In genomic region chr2:132811148-132811915, GRCh38 we compare ENCODE assay signal across 15 cellular contexts.
DNase-seq lines count a peak whose midpoint lies in the region; ATAC-seq and TF ChIP-seq lines count a peak whose summit lies in the region.
"Had no signal": no experiment of that assay in that cellular context is flagged by ENCODE, and none has a peak within 500 bp of the region (broad histone marks: within the 10 kb centered on the region; RNA-seq: fewer than 3 reads in every experiment).

No MANE protein-coding gene starts in this region.

- peaks cover 45% of the 10 kb centered on the region for H3K36me3 Mint-ChIP-seq in WTC11
- peaks cover 4% of the 10 kb centered on the region for H3K36me3 Mint-ChIP-seq in natural killer cell treated with Interleukin-12 subunit alpha and Interleukin-12 subunit beta and Interleukin-15 and Interleukin-18, amount 100 ng/mL, for 72 hours
- H3K36me3 Mint-ChIP-seq: CD8-positive, alpha-beta T cell had no signal

- CTCF ChIA-PET in WTC11 (lab: Charles Lee), result no interaction called here

- no peak overlapping the region for H2BK15ac ChIP-seq in mesenchymal stem cell (ENCODE audit: low read depth, poor library complexity, severe bottlenecking)

- TF ChIP-seq CTCF in WTC11 (IDR thresholded peaks at IDR 0.05), result no peak

- H4K91ac ChIP-seq in mesenchymal stem cell (ENCODE audit: low read length), result no peak overlapping the region

- no peak overlapping the region for H3K27ac Mint-ChIP-seq in WTC11
- no peak overlapping the region for H3K27ac Mint-ChIP-seq in natural killer cell treated with Interleukin-12 subunit alpha and Interleukin-12 subunit beta and Interleukin-15 and Interleukin-18, amount 100 ng/mL, for 72 hours
- H3K27ac Mint-ChIP-seq: B cell; CD8-positive, alpha-beta T cell had no signal

- H3K79me1 ChIP-seq in mesenchymal stem cell (replicated peaks; ENCODE audit: low read length, poor library complexity, severe bottlenecking), result peaks cover 2% of the 10 kb centered on the region

- no peak overlapping the region for H3K9ac ChIP-seq in mesenchymal stem cell (ENCODE audit: low read length)
- H3K9ac ChIP-seq: BLaER1 treated with 17β-estradiol and CSF1 and Interleukin-3, amounts not matched to agents 10 nM and 100 nM; GM23248 had no signal

- peaks cover 8% of the 10 kb centered on the region for H3K9me3 ChIP-seq in mesenchymal stem cell (ENCODE audit: control insufficient read depth, low read length)
- H3K9me3 ChIP-seq: HAP-1 had no signal

- H3K18ac ChIP-seq in mesenchymal stem cell (ENCODE audit: low read depth in 1 of 2, low read length in 2 of 2), result no peak overlapping the region

- no peak overlapping the region for H3K4me3 Mint-ChIP-seq in WTC11
- H3K4me3 Mint-ChIP-seq in natural killer cell treated with Interleukin-12 subunit alpha and Interleukin-12 subunit beta and Interleukin-15 and Interleukin-18, amount 100 ng/mL, for 72 hours, result no peak overlapping the region
- H3K4me3 Mint-ChIP-seq: B cell; CD8-positive, alpha-beta T cell had no signal

- no peak overlapping the region for H2BK12ac ChIP-seq in mesenchymal stem cell (ENCODE audit: low read length in 2 of 2)

- peaks cover 4% of the 10 kb centered on the region; the same call in 1 of the 2 replicates for H3K27me3 Mint-ChIP-seq in WTC11 (ENCODE audit: low read depth)
- H3K27me3 Mint-ChIP-seq in natural killer cell treated with Interleukin-12 subunit alpha and Interleukin-12 subunit beta and Interleukin-15 and Interleukin-18, amount 100 ng/mL, for 72 hours, result no peaks in the 10 kb centered on the region
- H3K27me3 Mint-ChIP-seq: B cell had no signal

- ATAC-seq in WTC11 (peak; percentile 87), HG02571 (IDR thresholded peaks at IDR 0.05; ENCODE audit: unreplicated experiment) (no peak)
- ATAC-seq in natural killer cell treated with Interleukin-12 subunit alpha and Interleukin-12 subunit beta and Interleukin-15 and Interleukin-18, amount 100 ng/mL, for 72 hours, result no peak
- ATAC-seq: CD8-positive, alpha-beta T cell had no signal

- H2BK5ac ChIP-seq in mesenchymal stem cell (ENCODE audit: low read depth, low read length, poor library complexity, severe bottlenecking), result no peak overlapping the region

- no peak overlapping the region for H4K8ac ChIP-seq in mesenchymal stem cell (ENCODE audit: low read length)

- H3K4ac ChIP-seq in mesenchymal stem cell (ENCODE audit: low read depth in 1 of 2, low read length in 2 of 2), result no peak overlapping the region

- 69% methylated on average over 9 of the region's 9 CpGs for WGBS in mesenchymal stem cell

- H3K14ac ChIP-seq in mesenchymal stem cell (ENCODE audit: low read length in 2 of 2), result no peak overlapping the region

- peaks cover 56% of the 10 kb centered on the region for H3K9me3 Mint-ChIP-seq in WTC11
- peaks cover 24% of the 10 kb centered on the region for H3K9me3 Mint-ChIP-seq in natural killer cell treated with Interleukin-12 subunit alpha and Interleukin-12 subunit beta and Interleukin-15 and Interleukin-18, amount 100 ng/mL, for 72 hours

- no peaks in the 10 kb centered on the region for H3K36me3 ChIP-seq in mesenchymal stem cell (ENCODE audit: control insufficient read depth in 1 of 2, insufficient read depth in 2 of 2, low read depth in 1 of 2, low read length in 2 of 2)
- H3K36me3 ChIP-seq: BLaER1 treated with 17β-estradiol and CSF1 and Interleukin-3, amounts not matched to agents 10 nM and 100 nM; HAP-1 had no signal

- H2AFZ ChIP-seq in mesenchymal stem cell (ENCODE audit: low read depth, low read length), result no peak overlapping the region
- H2AFZ ChIP-seq: GM23248 had no signal

- H3K4me1 Mint-ChIP-seq in WTC11, result peaks cover 20% of the 10 kb centered on the region
- no peaks in the 10 kb centered on the region for H3K4me1 Mint-ChIP-seq in natural killer cell treated with Interleukin-12 subunit alpha and Interleukin-12 subunit beta and Interleukin-15 and Interleukin-18, amount 100 ng/mL, for 72 hours (ENCODE audit: low read depth in 2 of 2)
- H3K4me1 Mint-ChIP-seq: B cell had no signal

- no peak overlapping the region for H3K4me2 ChIP-seq in mesenchymal stem cell (ENCODE audit: low read length, poor library complexity, severe bottlenecking)
- H3K4me2 ChIP-seq: BLaER1 treated with 17β-estradiol and CSF1 and Interleukin-3, amounts not matched to agents 10 nM and 100 nM had no signal

- DNase-seq in ELF-1 (ENCODE audit: low read depth, low spot score), result peak; percentile 72
- DNase-seq in WTC11 (ENCODE audit: low spot score), result no peak
- DNase-seq in mesenchymal stem cell, result no peak
- no peak for DNase-seq in natural killer cell treated with Interleukin-12 subunit alpha and Interleukin-12 subunit beta and Interleukin-15 and Interleukin-18, amount 100 ng/mL, for 72 hours (ENCODE audit: low spot score)
- no peak for DNase-seq in NCI-H1694 treated with DMSO at 0.1 percent for 48 hours (lab: John Stamatoyannopoulos, UW)
- no peak for DNase-seq in caudate nucleus (lab: John Stamatoyannopoulos, UW)
- DNase-seq: 8988T; Calu3; CD8-positive, alpha-beta T cell; GDM1; GM23248 had no signal

- H3K27me3 ChIP-seq in mesenchymal stem cell (ENCODE audit: control insufficient read depth in 1 of 2, insufficient read depth in 1 of 2, low read length in 2 of 2), result no peaks in the 10 kb centered on the region
- H3K27me3 ChIP-seq: BLaER1 treated with 17β-estradiol and CSF1 and Interleukin-3, amounts not matched to agents 10 nM and 100 nM had no signal

- no peak overlapping the region for H3K23ac ChIP-seq in mesenchymal stem cell (ENCODE audit: low read length in 2 of 2)

- H3K4me1 ChIP-seq in mesenchymal stem cell (ENCODE audit: control insufficient read depth, insufficient read depth, low read depth, low read length), result peaks cover 4% of the 10 kb centered on the region
- H3K4me1 ChIP-seq: BLaER1 treated with 17β-estradiol and CSF1 and Interleukin-3, amounts not matched to agents 10 nM and 100 nM; HAP-1 had no signal

- no peak overlapping the region for H2AK5ac ChIP-seq in mesenchymal stem cell (ENCODE audit: low read length, severe bottlenecking)

- no peak overlapping the region for H3K27ac ChIP-seq in mesenchymal stem cell (ENCODE audit: low read length, poor library complexity, severe bottlenecking)
- H3K27ac ChIP-seq in caudate nucleus (ENCODE audit: low read depth, low read length), result no peak overlapping the region
- H3K27ac ChIP-seq: BLaER1 treated with 17β-estradiol and CSF1 and Interleukin-3, amounts not matched to agents 10 nM and 100 nM; GM23248 had no signal

- H3K4me3 ChIP-seq in mesenchymal stem cell (ENCODE audit: insufficient read depth in 1 of 2, low read depth in 1 of 2, low read length in 2 of 2), result no peak overlapping the region
- H3K4me3 ChIP-seq: BLaER1 treated with 17β-estradiol and CSF1 and Interleukin-3, amounts not matched to agents 10 nM and 100 nM; GM23248; HAP-1 had no signal

- POLR2A ChIA-PET in WTC11 (lab: Charles Lee), result no interaction called here

- peak overlapping the region; percentile 34 for H2BK120ac ChIP-seq in mesenchymal stem cell (ENCODE audit: low read depth, low read length)

TF ChIP-seq in WTC11, 78 proteins besides CTCF, POLR2A, EP300 and RAD21:
- TF ChIP-seq ATF2 (CRISPR knock-in tag; IDR thresholded peaks at IDR 0.05; ENCODE audit: borderline replicate concordance, low read depth) (no peak), ZNF423 (CRISPR knock-in tag; IDR thresholded peaks at IDR 0.05) (peak; percentile 67)
